4 cellular contexts compared by ENCODE assay signal in the genomic region with DNA sequence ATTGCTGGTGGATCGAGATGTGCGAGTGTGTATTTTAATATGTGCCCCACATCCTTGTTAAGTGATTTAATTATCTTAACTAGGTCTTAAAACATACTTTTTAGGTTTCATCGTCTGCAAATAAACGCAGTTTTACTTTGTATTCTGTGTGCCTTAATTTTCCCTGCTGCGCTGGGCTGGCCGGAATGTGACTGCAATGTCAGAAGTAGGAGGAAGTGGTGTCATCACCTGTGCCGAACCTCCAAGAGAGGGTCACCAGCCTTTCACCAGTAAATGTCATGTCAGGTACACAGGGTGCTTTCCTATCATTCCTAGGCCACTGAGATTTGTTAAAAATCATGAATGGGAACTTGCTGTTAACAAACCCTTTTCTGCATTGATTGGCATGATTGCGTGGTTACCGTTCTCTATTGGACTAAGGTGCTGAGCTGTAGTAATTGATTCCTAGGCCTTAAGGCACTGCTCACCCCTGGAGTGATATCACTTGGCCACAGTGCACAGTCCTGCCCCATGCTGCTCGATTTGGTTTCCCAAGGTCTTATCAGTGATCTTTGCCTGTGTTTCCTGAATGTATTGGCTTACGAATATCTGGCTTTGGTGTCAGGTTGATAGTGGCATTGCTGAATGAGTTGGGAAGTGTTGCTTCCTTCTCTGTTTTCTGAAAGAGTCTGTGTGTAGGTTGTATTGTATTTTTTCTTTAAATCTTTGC. TPM values are rescaled to one million over a fixed set of nuclear protein-coding genes. Genes with fewer than 3 reads are reported as not detected.
"Had no signal": no experiment of that assay in that cellular context is flagged by ENCODE, and none has a peak within 500 bp of the region (broad histone marks: within the 10 kb centered on the region; RNA-seq: fewer than 3 reads in every experiment).

No MANE protein-coding gene starts in this region.

RNA-seq across cellular contexts. Expression of a gene that starts 40.7 kb away (rescaled TPM):
- total RNA-seq: IMR-90, M059J had no signal
- polyA plus RNA-seq: SK-N-SH had no signal

RNA-seq across cellular contexts. Expression of a gene that starts 50.7 kb away (rescaled TPM):
- total RNA-seq: HepG2 had no signal
